In the genomic region with DNA sequence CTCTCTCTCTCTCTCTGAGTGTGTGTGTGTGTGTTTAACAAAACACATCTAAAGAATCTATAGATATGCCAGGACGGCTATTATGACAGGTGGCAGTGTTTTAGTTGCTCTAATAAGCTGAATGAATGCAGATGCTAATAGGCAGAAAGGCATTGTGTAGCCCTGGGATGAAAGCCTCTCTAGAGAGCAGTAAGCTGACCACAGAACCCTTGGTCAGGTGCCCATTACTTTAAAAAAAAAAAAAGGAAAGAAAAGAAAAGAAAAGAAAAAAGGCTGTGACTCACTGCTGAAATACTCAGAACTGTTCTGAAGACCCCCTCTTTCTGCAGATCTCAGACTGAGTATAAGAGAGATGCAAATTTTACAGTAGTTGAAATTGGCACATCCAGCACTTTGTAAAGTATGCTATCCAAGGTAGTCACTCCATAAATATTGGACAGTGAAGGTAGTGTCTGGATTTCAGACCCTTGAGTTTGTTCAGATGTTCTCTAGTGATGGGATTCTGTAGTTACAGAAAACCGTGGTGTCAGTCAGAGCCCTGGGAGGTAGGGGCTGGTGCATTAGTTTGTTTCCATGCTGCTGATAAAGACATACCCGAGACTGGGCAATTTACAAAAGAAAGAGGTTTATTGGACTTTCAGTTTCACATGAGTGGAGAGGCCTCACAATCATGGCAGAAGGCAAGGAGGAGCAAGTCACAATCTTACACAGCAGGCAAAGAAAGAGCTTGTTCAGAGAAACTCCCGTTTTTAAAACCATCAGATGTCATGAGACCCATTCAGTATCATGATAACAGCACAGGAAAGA, we compare ENCODE assay signal across 19 cellular contexts. TPM values are rescaled to one million over a fixed set of nuclear protein-coding genes. Genes with fewer than 3 reads are reported as not detected.
DNase-seq lines count a peak whose midpoint lies in the region; ATAC-seq and TF ChIP-seq lines count a peak whose summit lies in the region.
"Had no signal": no experiment of that assay in that cellular context is flagged by ENCODE, and none has a peak within 500 bp of the region (broad histone marks: within the 10 kb centered on the region; RNA-seq: fewer than 3 reads in every experiment).

No MANE protein-coding gene starts in this region.

- H4K8ac ChIP-seq in IMR-90 (ENCODE audit: low read depth in 2 of 2, low read length in 2 of 2): no peak overlapping the region

- H3K36me3 ChIP-seq in A673 (ENCODE audit: insufficient read depth, low read length, poor library complexity, severe bottlenecking): no peaks in the 10 kb centered on the region
- no peaks in the 10 kb centered on the region for H3K36me3 ChIP-seq in IMR-90 (ENCODE audit: control insufficient read depth, insufficient read depth, low read length)
- no peaks in the 10 kb centered on the region for H3K36me3 ChIP-seq in kidney epithelial cell (ENCODE audit: control insufficient read depth, insufficient read depth, low read length)
- no peaks in the 10 kb centered on the region for H3K36me3 ChIP-seq in transverse colon
- H3K36me3 ChIP-seq: MG63, pancreas, tibial nerve had no signal

- intact Hi-C loops in A673 (cut with micrococcal nuclease; ENCODE audit: unreplicated experiment): no loop called here
- intact Hi-C loops in IMR-90 (cut with micrococcal nuclease): no loop called here
- intact Hi-C loops in transverse colon (cut with DNase I; ENCODE audit: low total_unique reads): no loop called here

- no peak overlapping the region for H3K56ac ChIP-seq in IMR-90 (ENCODE audit: extremely low read depth, insufficient read depth, low read length)

- no peak for ATAC-seq in IMR-90 (ENCODE audit: low read depth)
- ATAC-seq: A549; activated T-cell treated with anti-CD3 and anti-CD28 coated beads, Interleukin-2, amount 50 U/mL, for 72 hours; mucosa of descending colon; pancreas had no signal

- POLR2A ChIA-PET in A673 (lab: Charles Lee; ENCODE audit: low non-redundant PET): no interaction called here
- POLR2A ChIA-PET in IMR-90 (lab: Charles Lee; ENCODE audit: unreplicated experiment): no interaction called here

- no peak overlapping the region for H4K91ac ChIP-seq in IMR-90 (ENCODE audit: insufficient read depth, low read depth, low read length)

- dilution Hi-C loops in IMR-90 (cut with HindIII; ENCODE audit: low sequenced_read_pairs, unreplicated experiment): no loop called here

- H4K5ac ChIP-seq in IMR-90 (ENCODE audit: low read depth, low read length): no peak overlapping the region

- H3K23ac ChIP-seq in IMR-90 (ENCODE audit: low read depth, low read length): no peak overlapping the region

- H2BK15ac ChIP-seq in IMR-90 (ENCODE audit: low read depth, low read length): no peak overlapping the region

- TF ChIP-seq EP300 in transverse colon (IDR thresholded peaks at IDR 0.05; ENCODE audit: low read depth): no peak

- H3K4me2 ChIP-seq in IMR-90 (ENCODE audit: low read depth, low read length): no peak overlapping the region
- H3K4me2 ChIP-seq: A549 had no signal

- no peak overlapping the region for H3K4me3 ChIP-seq in A673 (ENCODE audit: low read depth, low read length, poor library complexity, severe bottlenecking)
- no peak overlapping the region for H3K4me3 ChIP-seq in IMR-90 (ENCODE audit: insufficient read depth, low read depth, low read length)
- no peak overlapping the region for H3K4me3 ChIP-seq in astrocyte of the cerebellum (ENCODE audit: low read depth, low read length)
- H3K4me3 ChIP-seq in kidney epithelial cell (ENCODE audit: low read depth, low read length): no peak overlapping the region
- H3K4me3 ChIP-seq in transverse colon: no peak overlapping the region
- H3K4me3 ChIP-seq: A549, MG63, mucosa of descending colon, pancreas, tibial nerve had no signal

- DNase-seq in A673 (ENCODE audit: low spot score) (peak; percentile 31), IMR-90 (peak; percentile 54), astrocyte of the cerebellum (ENCODE audit: low read depth) (peak; percentile 88), kidney epithelial cell (ENCODE audit: low read depth) (peak; percentile 18), transverse colon (no peak), NCI-H2029 (lab: John Stamatoyannopoulos, UW) (no peak), SIG-M5 treated with dmso at 0.1 percent for 504 hours (lab: John Stamatoyannopoulos, UW; ENCODE audit: unreplicated experiment) (no peak), NCI-H1694 (lab: John Stamatoyannopoulos, UW) (no peak)
- DNase-seq: activated CD4-positive, alpha-beta memory T cell treated with anti-CD3 and anti-CD28 coated beads for 36 hours; activated T-cell treated with anti-CD3 and anti-CD28 coated beads, Interleukin-2, amount 50 U/mL, for 72 hours; GF-D8; MG63; mucosa of descending colon; NCI-H187 treated with DMSO at 0.1 percent for 48 hours; NCI-H526 treated with DMSO at 0.1 percent for 48 hours; pancreas; small intestine had no signal

- no peak for TF ChIP-seq RAD21 in IMR-90 (IDR thresholded peaks at IDR 0.05; ENCODE audit: low read length)

- H3K27me3 ChIP-seq in A673 (replicated peaks; ENCODE audit: insufficient read depth, low read depth, low read length, poor library complexity) (no peaks in the 10 kb centered on the region), IMR-90 (ENCODE audit: control insufficient read depth, insufficient read depth, low read length) (no peaks in the 10 kb centered on the region), kidney epithelial cell (ENCODE audit: control insufficient read depth, insufficient read depth, low read length) (no peaks in the 10 kb centered on the region), transverse colon (no peaks in the 10 kb centered on the region)
- H3K27me3 ChIP-seq: MG63, pancreas had no signal

- CTCF ChIA-PET in A673 (lab: Charles Lee) (interaction anchor here (0.7 kb wide), 1 partner anchor 54 kb away, joined by 5 read pairs; no protein-coding TSS in a partner anchor), IMR-90 (lab: Yijun Ruan, JAX) (no interaction called here)

- H3K9ac ChIP-seq in IMR-90 (ENCODE audit: low read depth, low read length): no peak overlapping the region

- H3K9me3 ChIP-seq in A673 (ENCODE audit: low read depth, low read length, poor library complexity, severe bottlenecking) (no peaks in the 10 kb centered on the region), IMR-90 (ENCODE audit: control insufficient read depth, insufficient read depth, low read length) (no peaks in the 10 kb centered on the region), transverse colon (no peaks in the 10 kb centered on the region)
- H3K9me3 ChIP-seq: A549, MG63, mucosa of descending colon, pancreas, tibial nerve had no signal

- no peak overlapping the region for H2AK5ac ChIP-seq in IMR-90 (ENCODE audit: low read depth, low read length)

- H2BK20ac ChIP-seq in IMR-90 (ENCODE audit: low read depth, low read length): no peak overlapping the region

- H3K18ac ChIP-seq in IMR-90 (ENCODE audit: low read depth, low read length): no peak overlapping the region

- H3K4ac ChIP-seq in IMR-90 (ENCODE audit: low read depth, low read length): no peak overlapping the region

- no peaks in the 10 kb centered on the region; a peak in 3 of 4 replicates for H3K79me1 ChIP-seq in IMR-90 (ENCODE audit: low read depth in 1 of 2, low read length in 2 of 2)

- H2BK5ac ChIP-seq in IMR-90 (ENCODE audit: low read depth, low read length, poor library complexity, severe bottlenecking): no peak overlapping the region

- TF ChIP-seq POLR2A in IMR-90 (IDR thresholded peaks at IDR 0.05; ENCODE audit: low read depth, low read length) (no peak), transverse colon (IDR thresholded peaks at IDR 0.05) (no peak)

- H4K20me1 ChIP-seq in IMR-90 (ENCODE audit: insufficient read depth, low read length): no peaks in the 10 kb centered on the region

- peaks cover 5% of the 10 kb centered on the region for H3K4me1 ChIP-seq in A673 (ENCODE audit: insufficient read depth, low read length, poor library complexity, severe bottlenecking)
- H3K4me1 ChIP-seq in IMR-90 (ENCODE audit: control insufficient read depth, insufficient read depth, low read length): no peaks in the 10 kb centered on the region
- no peaks in the 10 kb centered on the region for H3K4me1 ChIP-seq in transverse colon
- H3K4me1 ChIP-seq: A549, pancreas, tibial nerve had no signal

- no peak overlapping the region for H2BK120ac ChIP-seq in IMR-90 (ENCODE audit: low read depth, low read length)

- H2AFZ ChIP-seq in IMR-90 (replicated peaks; ENCODE audit: low read length, poor library complexity): no peak overlapping the region

- H3K27ac ChIP-seq in A673 (ENCODE audit: low read depth, low read length, poor library complexity, severe bottlenecking) (no peak overlapping the region), IMR-90 (ENCODE audit: insufficient read depth, low read length) (no peak overlapping the region), transverse colon (no peak overlapping the region)
- H3K27ac ChIP-seq: A549, pancreas, tibial nerve had no signal

- 80% methylated on average over 1 of the region's 4 CpGs; no CpG with 5 or more reads in 1 of the 2 experiments for WGBS in IMR-90 (ENCODE audit: extremely low coverage in 2 of 2, insufficient read length in 1 of 2), 2 experiments
- 45 to 57% methylated on average over 2 to 4 of the region's 4 CpGs for WGBS in transverse colon (ENCODE audit: low coverage in 1 of 2), 2 donors

- H3K9me1 ChIP-seq in IMR-90 (ENCODE audit: insufficient read depth, low read length): peaks cover 4% of the 10 kb centered on the region; the same call in 1 of the 2 replicates

- in situ Hi-C loops in IMR-90 (cut with MboI; ENCODE audit: low sequenced_read_pairs) (no loop called here), astrocyte of the cerebellum (cut with HindIII; ENCODE audit: low sequenced_read_pairs) (no loop called here), transverse colon (cut with MboI; ENCODE audit: low pct_ligation_motif_present in 1 of 4, low pct_unique_long_range_greater_than_20kb in 1 of 4, low sequenced_read_pairs in 3 of 4) (no loop called here)

- TF ChIP-seq CTCF in A673 (conservative IDR thresholded peaks at IDR 0.05; ENCODE audit: low read depth, low read length) (no peak), IMR-90 (conservative IDR thresholded peaks at IDR 0.05; ENCODE audit: low read depth, low read length) (no peak), astrocyte of the cerebellum (IDR thresholded peaks at IDR 0.05; ENCODE audit: low read depth, low read length, missing control alignments) (no peak), kidney epithelial cell (IDR thresholded peaks at IDR 0.05; ENCODE audit: insufficient read depth, low read length, poor library complexity, severe bottlenecking) (no peak), transverse colon (IDR thresholded peaks at IDR 0.05) (no peak)

- no peak overlapping the region for H2AK9ac ChIP-seq in IMR-90 (replicated peaks; ENCODE audit: low read depth, low read length, poor library complexity)

- BruUV-seq in A673 (replicated peaks; lab: Mats Ljungman, UMichigan): no TSS peak
- no TSS peak for BruUV-seq in IMR-90 (replicated peaks; lab: Mats Ljungman, UMichigan)

- no peak overlapping the region for H3K14ac ChIP-seq in IMR-90 (replicated peaks; ENCODE audit: low read depth, low read length)

RNA-seq across cellular contexts. Expression of a gene that starts 30.9 kb away (rescaled TPM):
- 19.3 and 20.3 TPM in 2 replicates for total RNA-seq in A673 (2021)
- 2.8 and 3.2 TPM in 2 replicates for total RNA-seq in IMR-90 (2012; rRNA removed)
- polyA plus RNA-seq in IMR-90 (2012; rRNA removed): 3.1 and 3.7 TPM in 2 replicates
- 1.4 and 2.0 TPM in 2 replicates for polyA plus RNA-seq in IMR-90 (2012; cell fraction: cytosol; rRNA removed)
- polyA plus RNA-seq in IMR-90 (2012; cell fraction: nucleus; rRNA removed; ENCODE audit: low replicate concordance): 1.0 and 4.5 TPM in 2 replicates
- 3.6 and 3.8 TPM in 2 replicates for total RNA-seq in kidney epithelial cell
- 1 to 10 TPM in 3 of 4 donors, under 1 TPM in 1; 0.95 to 4.0 (median 2.5) TPM for total RNA-seq in transverse colon

Comparison
In these comparisons a context has a peak if more than half of its experiments do, and no peak if none do; other contexts are left out.
1. DNase-seq: peak in A673 (single experiment), IMR-90 (single experiment), astrocyte of the cerebellum (single experiment) and kidney epithelial cell (single experiment); none in transverse colon (single experiment), NCI-H2029 (single experiment), SIG-M5 treated with dmso at 0.1 percent for 504 hours (single experiment) and NCI-H1694 (single experiment).